Comparison of ENCODE assay signal across 22 cellular contexts in the genomic region with DNA sequence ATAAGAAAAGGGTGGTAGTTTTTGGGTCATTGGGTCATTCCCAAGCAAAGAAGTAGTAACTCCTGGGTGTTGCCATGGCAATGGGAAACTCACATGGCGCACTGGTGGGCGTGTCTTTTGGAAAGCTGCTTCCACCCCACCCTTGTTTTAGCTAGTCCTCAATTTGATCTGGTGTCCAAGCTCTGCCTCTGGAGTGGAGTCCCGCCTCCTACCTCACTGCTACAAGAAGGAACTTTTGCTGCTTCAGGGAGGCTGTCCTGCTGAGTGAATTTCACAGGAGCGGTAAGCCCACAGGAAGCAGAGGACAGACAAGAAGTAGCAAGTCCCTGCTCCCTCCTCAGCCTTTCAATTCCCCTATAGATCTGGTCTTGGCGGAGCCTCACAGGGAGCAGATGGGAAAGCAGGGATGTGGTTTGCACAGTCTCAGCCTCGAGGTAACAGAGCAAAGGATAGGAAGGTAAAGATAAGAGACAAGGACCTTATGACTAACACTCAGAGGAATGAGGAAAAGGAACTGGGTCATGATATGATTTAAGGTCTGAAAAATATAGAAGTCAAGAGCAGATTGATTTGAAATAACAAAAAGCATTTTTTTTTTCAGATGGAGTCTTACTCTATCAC.
DNase-seq lines count a peak whose midpoint lies in the region; ATAC-seq and TF ChIP-seq lines count a peak whose summit lies in the region.
"Had no signal": no experiment of that assay in that cellular context is flagged by ENCODE, and none has a peak within 500 bp of the region (broad histone marks: within the 10 kb centered on the region; RNA-seq: fewer than 3 reads in every experiment).

No MANE protein-coding gene starts in this region.

- no peaks in the 10 kb centered on the region for H4K20me1 ChIP-seq in SK-N-SH (ENCODE audit: insufficient read depth)
- H4K20me1 ChIP-seq: BLaER1 treated with 17β-estradiol and CSF1 and Interleukin-3, amounts not matched to agents 10 nM and 100 nM had no signal

- 77% methylated on average over 6 of the region's 6 CpGs for WGBS in SK-N-SH (ENCODE audit: low lambda C conversion rate)

- peak overlapping the region; percentile 63; the same call in 1 of the 2 replicates for H2AFZ ChIP-seq in SK-N-SH (ENCODE audit: low read depth)

- POLR2A ChIA-PET in SK-N-SH (lab: Yijun Ruan, JAX), result no interaction called here

- H3F3A ChIP-seq in SK-N-SH (replicated peaks; ENCODE audit: insufficient read depth), result no peaks in the 10 kb centered on the region

- no peak overlapping the region for H3K4me2 ChIP-seq in SK-N-SH
- H3K4me2 ChIP-seq: BLaER1 treated with 17β-estradiol and CSF1 and Interleukin-3, amounts not matched to agents 10 nM and 100 nM had no signal

- ATAC-seq in SK-N-SH treated with all-trans-retinoic acid at 6 μM for 48 hours (no peak; the same call in 2 of the 3 replicates), foreskin keratinocyte (peak; percentile 92)
- ATAC-seq: stimulated activated effector memory CD8-positive, alpha-beta T cell treated with anti-CD3 and anti-CD28 coated beads, Interleukin-12 subunit alpha, Interleukin-12 subunit beta, amount 100 ng/mL, for 72 hours had no signal

- H3K27me3 Mint-ChIP-seq in immature natural killer cell (ENCODE audit: low read depth in 3 of 3), result no peaks in the 10 kb centered on the region
- H3K27me3 Mint-ChIP-seq: IgD-negative memory B cell had no signal

- no peaks in the 10 kb centered on the region for H3K79me2 ChIP-seq in SK-N-SH (ENCODE audit: insufficient read depth)

- no peaks in the 10 kb centered on the region for H3K36me3 ChIP-seq in SK-N-SH (replicated peaks in 1 of 2; ENCODE audit: control insufficient read depth in 1 of 2, insufficient read depth in 2 of 2, low read length in 1 of 2)
- H3K36me3 ChIP-seq: BLaER1 treated with 17β-estradiol and CSF1 and Interleukin-3, amounts not matched to agents 10 nM and 100 nM; left ventricle myocardium inferior; right atrium auricular region; SJCRH30; thoracic aorta had no signal

- TF ChIP-seq RAD21 in SK-N-SH (IDR thresholded peaks at IDR 0.05; ENCODE audit: low read length), result no peak

- H3K9me2 ChIP-seq in SK-N-SH, result no peaks in the 10 kb centered on the region

- no peak for TF ChIP-seq EP300 in SK-N-SH (IDR thresholded peaks at IDR 0.05; ENCODE audit: borderline replicate concordance in 1 of 2, low read depth in 1 of 2, low read length in 1 of 2)

- H3K27ac Mint-ChIP-seq in immature natural killer cell, result no peak overlapping the region
- H3K27ac Mint-ChIP-seq: IgD-negative memory B cell; stimulated activated effector memory CD8-positive, alpha-beta T cell treated with anti-CD3 and anti-CD28 coated beads, Interleukin-12 subunit alpha, Interleukin-12 subunit beta, amount 100 ng/mL, for 72 hours had no signal

- H3K27me3 ChIP-seq in SK-N-SH (ENCODE audit: insufficient read depth), result no peaks in the 10 kb centered on the region
- no peaks in the 10 kb centered on the region for H3K27me3 ChIP-seq in foreskin keratinocyte
- H3K27me3 ChIP-seq: BLaER1 treated with 17β-estradiol and CSF1 and Interleukin-3, amounts not matched to agents 10 nM and 100 nM; right atrium auricular region; SJCRH30 had no signal

- DNase-seq in SK-N-SH, result no peak
- peak; percentile 47 for DNase-seq in RPMI7951 (ENCODE audit: low read depth)
- peak; percentile 77 to 88 for DNase-seq in foreskin keratinocyte
- DNase-seq in immature natural killer cell, result no peak
- DNase-seq in OCI-M2 (lab: John Stamatoyannopoulos, UW; ENCODE audit: unreplicated experiment), result no peak
- DNase-seq in NK-92 (lab: John Stamatoyannopoulos, UW; ENCODE audit: unreplicated experiment), result no peak
- no peak for DNase-seq in NCI-H774 (lab: John Stamatoyannopoulos, UW)
- DNase-seq: activated CD4-positive, alpha-beta T cell treated with anti-CD3 and anti-CD28 coated beads for 1 hour; amniotic stem cell; DMS153; effector memory CD4-positive, alpha-beta T cell; left ventricle myocardium inferior; NCI-H187; NCI-H446 treated with DMSO at 0.1 percent for 48 hours; nucleus accumbens; SJCRH30 had no signal

- no peak overlapping the region for H3K9ac ChIP-seq in SK-N-SH
- H3K9ac ChIP-seq: BLaER1 treated with 17β-estradiol and CSF1 and Interleukin-3, amounts not matched to agents 10 nM and 100 nM had no signal

- H3K27ac ChIP-seq in SK-N-SH (ENCODE audit: low read depth in 2 of 2, low read length in 1 of 2), result no peak overlapping the region
- H3K27ac ChIP-seq in foreskin keratinocyte, result no peak overlapping the region
- H3K27ac ChIP-seq: BLaER1 treated with 17β-estradiol and CSF1 and Interleukin-3, amounts not matched to agents 10 nM and 100 nM; left ventricle myocardium inferior; right atrium auricular region; SJCRH30; thoracic aorta had no signal

- H3K4me1 ChIP-seq in SK-N-SH (ENCODE audit: control insufficient read depth in 1 of 2, insufficient read depth in 2 of 2, low read depth in 1 of 2, low read length in 1 of 2) (peaks cover 0 to 2% of the 10 kb centered on the region in 2 experiments; a peak in 1 of 4 replicates), foreskin keratinocyte (peaks cover 7% of the 10 kb centered on the region)
- H3K4me1 ChIP-seq: BLaER1 treated with 17β-estradiol and CSF1 and Interleukin-3, amounts not matched to agents 10 nM and 100 nM; left ventricle myocardium inferior; right atrium auricular region; SJCRH30 had no signal

- H3K4me1 Mint-ChIP-seq in immature natural killer cell, result no peaks in the 10 kb centered on the region
- H3K4me1 Mint-ChIP-seq: IgD-negative memory B cell; stimulated activated effector memory CD8-positive, alpha-beta T cell treated with anti-CD3 and anti-CD28 coated beads, Interleukin-12 subunit alpha, Interleukin-12 subunit beta, amount 100 ng/mL, for 72 hours had no signal

- CTCF ChIA-PET in SK-N-SH (lab: Yijun Ruan, JAX), result interaction anchor here (1.0 to 1.3 kb wide), 2 partner anchors 11 to 38 kb away, joined by 3 to 4 read pairs; no protein-coding TSS in a partner anchor

- TF ChIP-seq CTCF in SK-N-SH (IDR thresholded peaks at IDR 0.05), result no peak
- TF ChIP-seq CTCF in foreskin keratinocyte (conservative IDR thresholded peaks at IDR 0.05), result no peak

- no peak overlapping the region for H3K4me3 ChIP-seq in SK-N-SH (ENCODE audit: low read depth in 2 of 2, low read length in 1 of 2)
- H3K4me3 ChIP-seq: BLaER1 treated with 17β-estradiol and CSF1 and Interleukin-3, amounts not matched to agents 10 nM and 100 nM; left ventricle myocardium inferior; right atrium auricular region; SJCRH30; thoracic aorta had no signal

- H3K9me3 Mint-ChIP-seq in immature natural killer cell, result peaks cover 2 to 28% (median 8%) of the 10 kb centered on the region in 6 donors

- no peak overlapping the region for H3K4me3 Mint-ChIP-seq in immature natural killer cell
- H3K4me3 Mint-ChIP-seq: IgD-negative memory B cell; stimulated activated effector memory CD8-positive, alpha-beta T cell treated with anti-CD3 and anti-CD28 coated beads, Interleukin-12 subunit alpha, Interleukin-12 subunit beta, amount 100 ng/mL, for 72 hours had no signal

- H3K9me3 ChIP-seq in SK-N-SH, result no peaks in the 10 kb centered on the region
- H3K9me3 ChIP-seq: right atrium auricular region, SJCRH30, thoracic aorta had no signal

- peaks cover 0 to 3% (median 0%) of the 10 kb centered on the region in 3 donors for H3K36me3 Mint-ChIP-seq in immature natural killer cell
- H3K36me3 Mint-ChIP-seq: IgD-negative memory B cell; stimulated activated effector memory CD8-positive, alpha-beta T cell treated with anti-CD3 and anti-CD28 coated beads, Interleukin-12 subunit alpha, Interleukin-12 subunit beta, amount 100 ng/mL, for 72 hours had no signal

TF ChIP-seq in SK-N-SH, 30 proteins besides CTCF, POLR2A, EP300 and RAD21 (continues in another document):
- no peak for TF ChIP-seq NRF1 (IDR thresholded peaks at IDR 0.05; ENCODE audit: low read depth, low read length)

TF ChIP-seq in SK-N-SH treated with all-trans-retinoic acid at 6 μM for 48 hours, 23 proteins besides CTCF, POLR2A, EP300 and RAD21:
- no peak for TF ChIP-seq OSR1 (CRISPR knock-in tag; IDR thresholded peaks at IDR 0.05)
- no peak for TF ChIP-seq CSDC2 (CRISPR knock-in tag; IDR thresholded peaks at IDR 0.05)
- TF ChIP-seq, protein P1, sequence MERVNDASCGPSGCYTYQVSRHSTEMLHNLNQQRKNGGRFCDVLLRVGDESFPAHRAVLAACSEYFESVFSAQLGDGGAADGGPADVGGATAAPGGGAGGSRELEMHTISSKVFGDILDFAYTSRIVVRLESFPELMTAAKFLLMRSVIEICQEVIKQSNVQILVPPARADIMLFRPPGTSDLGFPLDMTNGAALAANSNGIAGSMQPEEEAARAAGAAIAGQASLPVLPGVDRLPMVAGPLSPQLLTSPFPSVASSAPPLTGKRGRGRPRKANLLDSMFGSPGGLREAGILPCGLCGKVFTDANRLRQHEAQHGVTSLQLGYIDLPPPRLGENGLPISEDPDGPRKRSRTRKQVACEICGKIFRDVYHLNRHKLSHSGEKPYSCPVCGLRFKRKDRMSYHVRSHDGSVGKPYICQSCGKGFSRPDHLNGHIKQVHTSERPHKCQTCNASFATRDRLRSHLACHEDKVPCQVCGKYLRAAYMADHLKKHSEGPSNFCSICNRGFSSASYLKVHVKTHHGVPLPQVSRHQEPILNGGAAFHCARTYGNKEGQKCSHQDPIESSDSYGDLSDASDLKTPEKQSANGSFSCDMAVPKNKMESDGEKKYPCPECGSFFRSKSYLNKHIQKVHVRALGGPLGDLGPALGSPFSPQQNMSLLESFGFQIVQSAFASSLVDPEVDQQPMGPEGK (CRISPR knock-in tag; IDR thresholded peaks at IDR 0.05; ENCODE audit: borderline replicate concordance), result no peak
- no peak for TF ChIP-seq CREB5 (CRISPR knock-in tag; IDR thresholded peaks at IDR 0.05; ENCODE audit: low read depth)

Comparison
In these comparisons a context has a peak if more than half of its experiments do, and no peak if none do; other contexts are left out.
1. DNase-seq: peak in RPMI7951 (single experiment) and foreskin keratinocyte (2 of 2); none in SK-N-SH (single experiment), immature natural killer cell (0 of 3), OCI-M2 (single experiment), NK-92 (single experiment) and NCI-H774 (single experiment).